11 cellular contexts compared by ENCODE assay signal in genomic region chr2:191713837-191714236, GRCh38. TPM values are rescaled to one million over a fixed set of nuclear protein-coding genes. Genes with fewer than 3 reads are reported as not detected.
DNase-seq lines count a peak whose midpoint lies in the region; ATAC-seq and TF ChIP-seq lines count a peak whose summit lies in the region.
"Had no signal": no experiment of that assay in that cellular context is flagged by ENCODE, and none has a peak within 500 bp of the region (broad histone marks: within the 10 kb centered on the region; RNA-seq: fewer than 3 reads in every experiment).

No MANE protein-coding gene starts in this region.

- no peak for TF ChIP-seq POLR2A in NB4 (IDR thresholded peaks at IDR 0.05; ENCODE audit: extremely low read depth, insufficient read length)

- TF ChIP-seq CTCF in GM12872 (IDR thresholded peaks at IDR 0.05; ENCODE audit: insufficient read depth, low read depth, low read length) (0 out of 3 replicates have a peak, but pooled peaks have one; percentile 6), NB4 (IDR thresholded peaks at IDR 0.05; ENCODE audit: low read depth, low read length) (no peak)

- H3K4me3 ChIP-seq in NB4 (ENCODE audit: low read depth, low read length) = no peak overlapping the region
- H3K4me3 ChIP-seq: upper lobe of left lung had no signal

- no peak for ATAC-seq in GM18520 (IDR thresholded peaks at IDR 0.05; ENCODE audit: unreplicated experiment)
- no peak for ATAC-seq in HG02678 (IDR thresholded peaks at IDR 0.05; ENCODE audit: unreplicated experiment)

- DNase-seq in ACHN (peak; percentile 41), NB4 (ENCODE audit: low read depth) (peak; percentile 30), dermis blood vessel endothelial cell (peak; percentile 10), NCI-H128 (lab: John Stamatoyannopoulos, UW; ENCODE audit: unreplicated experiment) (no peak), islet precursor cell (no peak)
- DNase-seq: HCEC 1CT, NCI-H1694 had no signal

- in situ Hi-C loops in ACHN (cut with HindIII; ENCODE audit: low pct_ligation_motif_present, low pct_unique_long_range_greater_than_20kb, low sequenced_read_pairs) = no loop called here

RNA-seq across cellular contexts. Expression of gene NABP1, which starts 35.9 kb away (rescaled TPM):
- 15.7 and 20.9 TPM in 2 replicates for total RNA-seq in dermis blood vessel endothelial cell

Comparison
In these comparisons a context has a peak if more than half of its experiments do, and no peak if none do; other contexts are left out.
1. DNase-seq: peak in ACHN (single experiment), NB4 (single experiment) and dermis blood vessel endothelial cell (single experiment); none in NCI-H128 (single experiment) and islet precursor cell (single experiment).